21 cellular contexts compared by ENCODE assay signal in genomic region chr11:83871013-83871412, GRCh38.
DNase-seq lines count a peak whose midpoint lies in the region; ATAC-seq, FAIRE-seq and TF ChIP-seq lines count a peak whose summit lies in the region.
"Had no signal": no experiment of that assay in that cellular context is flagged by ENCODE, and none has a peak within 500 bp of the region (broad histone marks: within the 10 kb centered on the region; RNA-seq: fewer than 3 reads in every experiment).

No MANE protein-coding gene starts in this region.

- CTCF ChIA-PET in HepG2 (lab: Yijun Ruan, JAX; ENCODE audit: low intra/inter-chr PET ratio, low total read pairs) = no interaction called here

- H4K20me1 ChIP-seq in HepG2 (ENCODE audit: insufficient read depth, low read length) = no peaks in the 10 kb centered on the region; the same call in 1 of the 2 replicates
- H4K20me1 ChIP-seq: BLaER1 treated with 17β-estradiol and CSF1 and Interleukin-3, amounts not matched to agents 10 nM and 100 nM had no signal

- H3K9ac ChIP-seq in HepG2 (ENCODE audit: insufficient read depth, low read depth, low read length) = no peak overlapping the region
- H3K9ac ChIP-seq: BLaER1 treated with 17β-estradiol and CSF1 and Interleukin-3, amounts not matched to agents 10 nM and 100 nM had no signal

- H3K9me3 Mint-ChIP-seq in T-helper 2 cell treated with Interferon-gamma antibody and Interleukin-4, amounts not matched to agents 5 μg/mL and 100 μg/mL, for 36 hours = no peaks in the 10 kb centered on the region
- H3K9me3 Mint-ChIP-seq: GM23338 had no signal

- no peak overlapping the region for H3K27ac ChIP-seq in HepG2 (ENCODE audit: extremely low read length, insufficient read depth, low read length)

- in situ Hi-C loops in HepG2 (cut with HindIII; ENCODE audit: extremely low pct_ligation_motif_present, low pct_unique_long_range_greater_than_20kb) = no loop called here

- no peak for TF ChIP-seq RAD21 in HepG2 (CRISPR knock-in tag; IDR thresholded peaks at IDR 0.05)

- no TSS peak for BruUV-seq in HepG2 (replicated peaks; lab: Mats Ljungman, UMichigan)

- no peak overlapping the region for H3K4me3 Mint-ChIP-seq in T-helper 2 cell treated with Interferon-gamma antibody and Interleukin-4, amounts not matched to agents 5 μg/mL and 100 μg/mL, for 36 hours
- H3K4me3 Mint-ChIP-seq: CD4-positive, alpha-beta memory T cell; GM23338 had no signal

- H3K4me3 ChIP-seq in BE2C (ENCODE audit: low read depth, low read length) = peak overlapping the region; percentile 13; the same call in 1 of the 2 replicates
- H3K4me3 ChIP-seq in HepG2 (replicated peaks in 1 of 3; ENCODE audit: insufficient read depth in 1 of 3, low read depth in 2 of 3, low read length in 3 of 3) = no peak overlapping the region; a peak in 1 of 6 replicates
- H3K4me3 ChIP-seq: BLaER1 treated with 17β-estradiol and CSF1 and Interleukin-3, amounts not matched to agents 10 nM and 100 nM; GM23338 had no signal

- TF ChIP-seq EP300 in HepG2 (IDR thresholded peaks at IDR 0.05; ENCODE audit: low read depth in 2 of 2, low read length in 2 of 2) (0 out of 4 replicates have a peak, but pooled peaks of 1 of the 2 experiments have one; percentile 37), HepG2 (CRISPR knock-in tag; IDR thresholded peaks at IDR 0.05; ENCODE audit: borderline replicate concordance) (no peak)

- 5% methylated on average over 1 of the region's 1 CpG for WGBS in HepG2 (ENCODE audit: low lambda C conversion rate)

- H3K4me1 Mint-ChIP-seq in T-helper 2 cell treated with Interferon-gamma antibody and Interleukin-4, amounts not matched to agents 5 μg/mL and 100 μg/mL, for 36 hours (ENCODE audit: low read depth) = no peaks in the 10 kb centered on the region
- H3K4me1 Mint-ChIP-seq: CD4-positive, alpha-beta memory T cell; GM23338 had no signal

- no peaks in the 10 kb centered on the region for H3K79me2 ChIP-seq in HepG2 (ENCODE audit: insufficient read depth, low read length)

- no peak for FAIRE-seq in HepG2 (lab: Jason Lieb, UNC)
- FAIRE-seq: D721Med, G401.6, GM12891 had no signal

- H3K27me3 Mint-ChIP-seq in T-helper 2 cell treated with Interferon-gamma antibody and Interleukin-4, amounts not matched to agents 5 μg/mL and 100 μg/mL, for 36 hours (ENCODE audit: low read depth) = no peaks in the 10 kb centered on the region

- H3K4me1 ChIP-seq in BE2C = peaks cover 27% of the 10 kb centered on the region
- H3K4me1 ChIP-seq in HepG2 (ENCODE audit: insufficient read depth, low read length) = peaks cover 11% of the 10 kb centered on the region

- no peaks in the 10 kb centered on the region for H3K9me3 ChIP-seq in BE2C
- H3K9me3 ChIP-seq in HepG2 (ENCODE audit: low read length) = no peaks in the 10 kb centered on the region
- H3K9me3 ChIP-seq: BLaER1 treated with 17β-estradiol and CSF1 and Interleukin-3, amounts not matched to agents 10 nM and 100 nM had no signal

- H2AFZ ChIP-seq in HepG2 (ENCODE audit: low read length) = no peak overlapping the region
- H2AFZ ChIP-seq: GM23338 had no signal

- TF ChIP-seq CTCF in BE2C (IDR thresholded peaks at IDR 0.05; ENCODE audit: low read depth, low read length) (no peak), HepG2 (CRISPR knock-in tag; IDR thresholded peaks at IDR 0.05) (no peak)

- H3K36me3 ChIP-seq in BE2C (no peaks in the 10 kb centered on the region), HepG2 (replicated peaks in 1 of 2; ENCODE audit: control insufficient read depth in 1 of 2, insufficient read depth in 2 of 2, low read length in 2 of 2) (no peaks in the 10 kb centered on the region)
- H3K36me3 ChIP-seq: BLaER1 treated with 17β-estradiol and CSF1 and Interleukin-3, amounts not matched to agents 10 nM and 100 nM had no signal

- no peaks in the 10 kb centered on the region for H3K27me3 ChIP-seq in BE2C
- H3K27me3 ChIP-seq in HepG2 (ENCODE audit: control insufficient read depth in 1 of 2, insufficient read depth in 2 of 2, low read length in 2 of 2) = no peaks in the 10 kb centered on the region
- H3K27me3 ChIP-seq: BLaER1 treated with 17β-estradiol and CSF1 and Interleukin-3, amounts not matched to agents 10 nM and 100 nM had no signal

- no peak overlapping the region for H3K27ac Mint-ChIP-seq in T-helper 2 cell treated with Interferon-gamma antibody and Interleukin-4, amounts not matched to agents 5 μg/mL and 100 μg/mL, for 36 hours
- H3K27ac Mint-ChIP-seq: CD4-positive, alpha-beta memory T cell; GM23338 had no signal

- H3K36me3 Mint-ChIP-seq in T-helper 2 cell treated with Interferon-gamma antibody and Interleukin-4, amounts not matched to agents 5 μg/mL and 100 μg/mL, for 36 hours (ENCODE audit: low read depth) = no peaks in the 10 kb centered on the region
- H3K36me3 Mint-ChIP-seq: CD4-positive, alpha-beta memory T cell had no signal

- POLR2A ChIA-PET in HepG2 (lab: Yijun Ruan, JAX) = no interaction called here

- DNase-seq in BE2C = peak; percentile 17
- peak; percentile 23 for DNase-seq in NCI-H146 treated with DMSO at 0.1 percent for 48 hours (lab: John Stamatoyannopoulos, UW; ENCODE audit: unreplicated experiment)
- peak; percentile 68 for DNase-seq in NCI-H82 treated with DMSO at 0.1 percent for 48 hours (lab: John Stamatoyannopoulos, UW; ENCODE audit: unreplicated experiment)
- DNase-seq in HepG2 (ENCODE audit: low spot score) = peak; percentile 7
- no peak for DNase-seq in T-helper 2 cell treated with Interferon-gamma antibody and Interleukin-4, amounts not matched to agents 5 μg/mL and 100 μg/mL, for 36 hours (ENCODE audit: low spot score)
- DNase-seq in NOMO-1 (lab: John Stamatoyannopoulos, UW; ENCODE audit: unreplicated experiment in 2 of 2) = no peak
- no peak for DNase-seq in retina
- DNase-seq in HPDE6-E6E7 (ENCODE audit: extremely low spot score) = no peak
- DNase-seq: 8988T; AML-193; CD4-positive, alpha-beta memory T cell; COR-L47; DMS153; DMS79 treated with DMSO at 0.1 percent for 48 hours; EL; H7 had no signal

- H3K4me2 ChIP-seq in HepG2 (ENCODE audit: low read depth, low read length) = peak overlapping the region; percentile 41
- H3K4me2 ChIP-seq: GM23338 had no signal

- ATAC-seq in HepG2 = no peak; the same call in 1 of the 3 replicates
- ATAC-seq: GM23338 had no signal

- intact Hi-C loops in HepG2 (cut with micrococcal nuclease; ENCODE audit: unreplicated experiment) = no loop called here

- no peak for TF ChIP-seq POLR2A in HepG2 (IDR thresholded peaks at IDR 0.05; ENCODE audit: insufficient read depth in 1 of 2, low read depth in 2 of 2, low read length in 2 of 2)

TF ChIP-seq in HepG2, 621 proteins besides CTCF, POLR2A, EP300 and RAD21:
- TF ChIP-seq NCOA2 (CRISPR knock-in tag; IDR thresholded peaks at IDR 0.05) (0 out of 2 replicates have a peak, but pooled peaks have one; percentile 24), SOX6 (IDR thresholded peaks at IDR 0.05) (no peak), SOX6 (CRISPR knock-in tag; IDR thresholded peaks at IDR 0.05) (0 out of 2 replicates have a peak, but pooled peaks have one; percentile 17), ONECUT2 (CRISPR knock-in tag; IDR thresholded peaks at IDR 0.05) (peak; percentile 28; the same call in 1 of the 2 replicates), ZNF530 (CRISPR knock-in tag; IDR thresholded peaks at IDR 0.05; ENCODE audit: low read depth) (no peak), TCF7 (IDR thresholded peaks at IDR 0.05; ENCODE audit: low read depth) (peak; percentile 63; the same call in 1 of the 2 replicates), ISL2 (CRISPR knock-in tag; IDR thresholded peaks at IDR 0.05) (0 out of 2 replicates have a peak, but pooled peaks have one; percentile 34)

Comparison
In these comparisons a context has a peak if more than half of its experiments do, and no peak if none do; other contexts are left out.
1. DNase-seq: peak in BE2C (single experiment), NCI-H146 treated with DMSO at 0.1 percent for 48 hours (single experiment), NCI-H82 treated with DMSO at 0.1 percent for 48 hours (single experiment) and HepG2 (single experiment); none in T-helper 2 cell treated with Interferon-gamma antibody and Interleukin-4, amounts not matched to agents 5 μg/mL and 100 μg/mL, for 36 hours (single experiment), NOMO-1 (0 of 2), retina (single experiment) and HPDE6-E6E7 (single experiment).